ENCODE assay signal across 13 cellular contexts in the genomic region with DNA sequence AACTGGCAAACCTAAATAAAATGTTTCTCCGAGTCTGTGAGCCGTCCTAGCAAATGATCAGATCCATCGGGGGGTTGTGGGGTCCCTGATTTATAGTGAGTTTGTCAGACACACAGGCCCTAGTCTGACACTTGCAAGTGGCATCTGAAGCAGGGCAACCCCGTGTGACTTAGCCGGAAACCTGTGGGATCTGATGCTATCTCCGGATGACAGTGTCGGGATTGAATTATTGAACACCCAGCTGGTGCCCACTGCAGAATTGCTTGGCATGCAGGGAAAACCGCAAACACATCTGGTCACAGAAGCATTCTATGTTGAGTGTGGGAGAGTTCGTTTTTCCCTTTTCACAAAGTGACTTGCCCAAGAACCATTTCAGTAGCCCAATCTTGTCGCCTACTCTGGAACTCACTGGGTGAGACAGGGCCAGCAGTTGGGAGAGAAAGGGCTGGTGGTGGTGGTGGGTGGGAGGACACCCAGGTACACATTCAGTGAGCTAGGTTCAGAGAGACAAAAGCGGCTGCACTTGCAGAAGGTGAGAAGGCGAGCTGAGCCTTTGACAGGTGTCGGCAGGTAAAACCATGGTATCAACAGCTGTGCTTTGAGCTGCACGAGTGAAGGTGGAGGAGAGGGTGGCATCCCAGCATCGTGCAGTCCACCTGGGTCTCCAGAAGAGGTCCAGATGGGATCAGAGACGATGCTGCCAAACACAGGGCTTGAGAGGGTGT. TPM values are rescaled to one million over a fixed set of nuclear protein-coding genes. Genes with fewer than 3 reads are reported as not detected.
DNase-seq lines count a peak whose midpoint lies in the region; ATAC-seq and TF ChIP-seq lines count a peak whose summit lies in the region.
"Had no signal": no experiment of that assay in that cellular context is flagged by ENCODE, and none has a peak within 500 bp of the region (broad histone marks: within the 10 kb centered on the region; RNA-seq: fewer than 3 reads in every experiment).

No MANE protein-coding gene starts in this region.

- H3K4me3 Mint-ChIP-seq in activated T-cell treated with anti-CD3 and anti-CD28 coated beads, Interleukin-2, amount 50 U/mL, for 24 hours = no peak overlapping the region
- H3K4me3 Mint-ChIP-seq in activated T-cell treated with anti-CD3 and anti-CD28 coated beads, Interleukin-2, amount 50 U/mL, for 72 hours = no peak overlapping the region
- no peak overlapping the region for H3K4me3 Mint-ChIP-seq in progenitor cell of endocrine pancreas (ENCODE audit: low read depth)
- H3K4me3 Mint-ChIP-seq in activated CD4-positive, alpha-beta memory T cell treated with anti-CD3 and anti-CD28 coated beads for 36 hours = no peak overlapping the region
- H3K4me3 Mint-ChIP-seq: CD8-positive, alpha-beta memory T cell; IgD-negative memory B cell had no signal

- peaks cover 6% of the 10 kb centered on the region for H3K27me3 Mint-ChIP-seq in activated T-cell treated with anti-CD3 and anti-CD28 coated beads, Interleukin-2, amount 50 U/mL, for 24 hours
- H3K27me3 Mint-ChIP-seq in activated T-cell treated with anti-CD3 and anti-CD28 coated beads, Interleukin-2, amount 50 U/mL, for 72 hours (ENCODE audit: low read depth) = no peaks in the 10 kb centered on the region
- peaks cover 17% of the 10 kb centered on the region for H3K27me3 Mint-ChIP-seq in progenitor cell of endocrine pancreas
- peaks cover 4% of the 10 kb centered on the region for H3K27me3 Mint-ChIP-seq in activated CD4-positive, alpha-beta memory T cell treated with anti-CD3 and anti-CD28 coated beads for 36 hours

- no peaks in the 10 kb centered on the region for H3K4me1 Mint-ChIP-seq in activated T-cell treated with anti-CD3 and anti-CD28 coated beads, Interleukin-2, amount 50 U/mL, for 24 hours (ENCODE audit: low read depth)
- no peaks in the 10 kb centered on the region for H3K4me1 Mint-ChIP-seq in activated T-cell treated with anti-CD3 and anti-CD28 coated beads, Interleukin-2, amount 50 U/mL, for 72 hours (ENCODE audit: low read depth)
- H3K4me1 Mint-ChIP-seq in progenitor cell of endocrine pancreas (ENCODE audit: low read depth) = no peaks in the 10 kb centered on the region
- H3K4me1 Mint-ChIP-seq in activated CD4-positive, alpha-beta memory T cell treated with anti-CD3 and anti-CD28 coated beads for 36 hours (ENCODE audit: low read depth) = no peaks in the 10 kb centered on the region
- H3K4me1 Mint-ChIP-seq: CD8-positive, alpha-beta memory T cell; IgD-negative memory B cell had no signal

- intact Hi-C loops in sciatic nerve (cut with DNase I) = no loop called here
- intact Hi-C loops in activated CD4-positive, alpha-beta memory T cell treated with anti-CD3 and anti-CD28 coated beads for 36 hours (cut with micrococcal nuclease) = no loop called here

- H3K27ac Mint-ChIP-seq in activated T-cell treated with anti-CD3 and anti-CD28 coated beads, Interleukin-2, amount 50 U/mL, for 24 hours = no peak overlapping the region
- no peak overlapping the region for H3K27ac Mint-ChIP-seq in activated T-cell treated with anti-CD3 and anti-CD28 coated beads, Interleukin-2, amount 50 U/mL, for 72 hours
- no peak overlapping the region for H3K27ac Mint-ChIP-seq in progenitor cell of endocrine pancreas
- no peak overlapping the region for H3K27ac Mint-ChIP-seq in activated CD4-positive, alpha-beta memory T cell treated with anti-CD3 and anti-CD28 coated beads for 36 hours
- H3K27ac Mint-ChIP-seq: IgD-negative memory B cell had no signal

- H3K9me3 Mint-ChIP-seq in activated T-cell treated with anti-CD3 and anti-CD28 coated beads, Interleukin-2, amount 50 U/mL, for 24 hours = peaks cover 8% of the 10 kb centered on the region
- peaks cover 6 to 13% of the 10 kb centered on the region in 2 donors for H3K9me3 Mint-ChIP-seq in activated T-cell treated with anti-CD3 and anti-CD28 coated beads, Interleukin-2, amount 50 U/mL, for 72 hours
- H3K9me3 Mint-ChIP-seq in progenitor cell of endocrine pancreas (ENCODE audit: low read depth) = no peaks in the 10 kb centered on the region
- peaks cover 8% of the 10 kb centered on the region for H3K9me3 Mint-ChIP-seq in activated CD4-positive, alpha-beta memory T cell treated with anti-CD3 and anti-CD28 coated beads for 36 hours

- DNase-seq in activated T-cell treated with anti-CD3 and anti-CD28 coated beads, Interleukin-2, amount 50 U/mL, for 24 hours = peak; percentile 8
- no peak for DNase-seq in activated T-cell treated with anti-CD3 and anti-CD28 coated beads, Interleukin-2, amount 50 U/mL, for 72 hours
- DNase-seq in Jurkat, Clone E6-1 (ENCODE audit: low read depth, low spot score) = peak; percentile 22
- DNase-seq in sciatic nerve (ENCODE audit: low spot score) = peak; percentile 23
- no peak for DNase-seq in NCI-H510A (lab: John Stamatoyannopoulos, UW)
- DNase-seq in progenitor cell of endocrine pancreas (ENCODE audit: low spot score, unreplicated experiment) = no peak
- no peak for DNase-seq in activated CD4-positive, alpha-beta memory T cell treated with anti-CD3 and anti-CD28 coated beads for 36 hours
- DNase-seq: AML-193; Caco-2; CD8-positive, alpha-beta memory T cell had no signal

- no peak for TF ChIP-seq CTCF in progenitor cell of endocrine pancreas (IDR thresholded peaks at IDR 0.05; ENCODE audit: unreplicated experiment)

- POLR2A ChIA-PET in activated CD4-positive, alpha-beta memory T cell treated with anti-CD3 and anti-CD28 coated beads for 36 hours (lab: Charles Lee) = no interaction called here

- no peak for ATAC-seq in activated T-cell treated with anti-CD3 and anti-CD28 coated beads, Interleukin-2, amount 50 U/mL, for 72 hours (replicated peaks in 1 of 2)
- no peak for ATAC-seq in sciatic nerve
- ATAC-seq: GM12878 had no signal

- no peak overlapping the region for H3K4me3 ChIP-seq in Jurkat, Clone E6-1 (ENCODE audit: low read length)
- H3K4me3 ChIP-seq: BLaER1, GM12878 had no signal

- H3K36me3 Mint-ChIP-seq in activated T-cell treated with anti-CD3 and anti-CD28 coated beads, Interleukin-2, amount 50 U/mL, for 24 hours (ENCODE audit: low read depth) = no peaks in the 10 kb centered on the region
- H3K36me3 Mint-ChIP-seq in activated T-cell treated with anti-CD3 and anti-CD28 coated beads, Interleukin-2, amount 50 U/mL, for 72 hours (ENCODE audit: insufficient read depth in 2 of 2) = peaks cover 0 to 6% of the 10 kb centered on the region in 2 donors
- no peaks in the 10 kb centered on the region for H3K36me3 Mint-ChIP-seq in progenitor cell of endocrine pancreas (ENCODE audit: insufficient read depth)
- H3K36me3 Mint-ChIP-seq in activated CD4-positive, alpha-beta memory T cell treated with anti-CD3 and anti-CD28 coated beads for 36 hours = no peaks in the 10 kb centered on the region
- H3K36me3 Mint-ChIP-seq: CD8-positive, alpha-beta memory T cell; IgD-negative memory B cell had no signal

- CTCF ChIA-PET in activated CD4-positive, alpha-beta memory T cell treated with anti-CD3 and anti-CD28 coated beads for 36 hours (lab: Charles Lee) = no interaction called here

RNA-seq across cellular contexts. Expression of gene B3GAT1, which starts 33.7 kb away (rescaled TPM):
- under 1 TPM; 0.05 to 0.42 TPM for total RNA-seq in activated T-cell treated with anti-CD3 and anti-CD28 coated beads, Interleukin-2, amount 50 U/mL, for 72 hours
- 5.9 TPM for polyA plus RNA-seq in Jurkat, Clone E6-1 (2012; ENCODE audit: insufficient read depth, insufficient read length)
- 23.3 TPM for total RNA-seq in sciatic nerve
- 5.1 and 6.3 TPM in 2 replicates for total RNA-seq in progenitor cell of endocrine pancreas
- under 1 TPM; 0.22 to 0.24 TPM for total RNA-seq in activated CD4-positive, alpha-beta memory T cell treated with anti-CD3 and anti-CD28 coated beads for 36 hours
- polyA plus RNA-seq: GM12878, IgD-negative memory B cell had no signal

Comparison
In these comparisons a context has a peak if more than half of its experiments do, and no peak if none do; other contexts are left out.
1. DNase-seq: peak in activated T-cell treated with anti-CD3 and anti-CD28 coated beads, Interleukin-2, amount 50 U/mL, for 24 hours (single experiment), Jurkat, Clone E6-1 (single experiment) and sciatic nerve (single experiment); none in activated T-cell treated with anti-CD3 and anti-CD28 coated beads, Interleukin-2, amount 50 U/mL, for 72 hours (0 of 2), NCI-H510A (single experiment), progenitor cell of endocrine pancreas (single experiment) and activated CD4-positive, alpha-beta memory T cell treated with anti-CD3 and anti-CD28 coated beads for 36 hours (single experiment).